Comparison of ENCODE assay signal across 29 cellular contexts in genomic region chrX:111302284-111302683, GRCh38. TPM values are rescaled to one million over a fixed set of nuclear protein-coding genes. Genes with fewer than 3 reads are reported as not detected.
"Had no signal": no experiment of that assay in that cellular context is flagged by ENCODE, and none has a peak within 500 bp of the region (broad histone marks: within the 10 kb centered on the region; RNA-seq: fewer than 3 reads in every experiment).

No MANE protein-coding gene starts in this region.

- H3K27me3 ChIP-seq: gastrocnemius medialis had no signal

- DNase-seq: colonic mucosa; cortex of kidney; effector CD8-positive, alpha-beta T cell; effector memory CD8-positive, alpha-beta T cell; endodermal cell; erythroblast; esophagus squamous epithelium; foreskin fibroblast; foreskin melanocyte; gastrocnemius medialis; glutamatergic neuron; head of caudate nucleus; heart right ventricle; hippocampal formation; left cardiac atrium; left lung; left ventricle myocardium superior; lower lobe of right lung; mesenchymal stem cell; mucosa of descending colon; naive B cell had no signal

- ATAC-seq: effector memory CD8-positive, alpha-beta T cell; esophagus mucosa; gastrocnemius medialis; heart right ventricle; left cardiac atrium; left lung; left ventricle myocardium superior; lower lobe of right lung; mucosa of descending colon had no signal

- H3K36me3 ChIP-seq: colonic mucosa, esophagus squamous epithelium, gastrocnemius medialis, heart right ventricle, left lung, lower lobe of right lung had no signal

- H3K27ac ChIP-seq: colonic mucosa, epithelial cell of prostate, esophagus squamous epithelium, gastrocnemius medialis, heart right ventricle, left lung, lower lobe of right lung had no signal

- H3K9me3 ChIP-seq: colonic mucosa, esophagus squamous epithelium, gastrocnemius medialis, heart right ventricle, left lung, lower lobe of right lung, mucosa of descending colon had no signal

- H3K4me1 ChIP-seq: colonic mucosa, esophagus squamous epithelium, gastrocnemius medialis, heart right ventricle, left lung, lower lobe of right lung had no signal

- FAIRE-seq: endometrium, islet of Langerhans, keratinocyte had no signal

- H3K4me3 ChIP-seq: colonic mucosa, esophagus squamous epithelium, gastrocnemius medialis, heart right ventricle, left lung, lower lobe of right lung, mucosa of descending colon had no signal

RNA-seq across cellular contexts. Expression of gene CAPN6, which starts 32.0 kb away (rescaled TPM):
- total RNA-seq: dermis microvascular lymphatic vessel endothelial cell, glomerular endothelial cell, left ventricle myocardium superior, lower lobe of right lung, lung microvascular endothelial cell had no signal
